In the genomic region with DNA sequence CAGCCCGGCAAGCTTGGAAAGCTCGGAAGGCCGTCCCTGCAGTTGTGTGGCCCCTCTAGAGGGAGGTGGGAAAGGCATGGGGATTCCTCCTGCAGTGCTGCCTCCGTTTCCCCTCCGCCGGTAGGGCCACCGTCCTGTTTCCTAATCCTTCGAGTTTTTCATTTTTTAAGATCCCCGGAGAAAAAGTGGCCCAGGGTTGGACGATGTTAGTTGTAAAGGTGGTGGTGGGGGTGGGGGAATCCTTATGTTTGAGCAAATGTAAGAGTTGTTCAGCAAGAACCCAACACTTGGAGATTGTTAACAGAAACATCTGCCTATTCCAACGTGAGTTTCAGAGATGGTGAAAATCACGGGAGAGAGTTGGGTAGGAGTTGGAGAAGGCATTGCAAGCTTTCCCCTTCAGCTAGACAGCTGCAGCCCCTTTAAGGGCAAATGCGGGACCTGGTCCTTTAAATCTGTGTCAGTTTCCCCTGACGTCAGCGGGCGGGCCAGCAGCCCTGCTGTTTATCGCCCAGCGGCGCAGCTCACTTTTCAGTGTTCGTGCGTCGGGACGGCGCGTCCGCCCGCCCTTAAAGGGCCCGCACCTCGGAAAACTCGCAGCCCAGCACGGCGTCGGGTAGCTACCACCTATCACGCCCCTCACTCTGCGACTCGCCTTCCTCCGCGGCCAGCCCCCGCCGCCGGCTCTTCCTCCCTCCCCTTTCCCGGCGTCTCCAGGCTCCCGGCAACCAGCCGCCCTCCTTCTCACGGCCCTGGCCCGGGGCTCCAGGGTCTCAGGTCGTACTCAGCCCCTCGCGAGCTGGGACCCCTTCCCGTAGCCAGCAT, we compare ENCODE assay signal across 8 cellular contexts. TPM values are rescaled to one million over a fixed set of nuclear protein-coding genes. Genes with fewer than 3 reads are reported as not detected.
A peak's percentile ranks its signal among the peaks of the same experiment; 100 is the strongest.
DNase-seq lines count a peak whose midpoint lies in the region; ATAC-seq and TF ChIP-seq lines count a peak whose summit lies in the region.

TSS of gene SIDT2 (plus strand) at position 534 of the 825 bp plus-strand sequence. CDS start 521 bp downstream, outside the sequence.

- H3F3A ChIP-seq in DOHH2 (ENCODE audit: control insufficient read depth, insufficient read depth) = peaks cover 7% of the 10 kb centered on the region
- peaks cover 28% of the 10 kb centered on the region for H3F3A ChIP-seq in GM23338 (replicated peaks; ENCODE audit: low read depth)

- H3K27me3 ChIP-seq in DOHH2 (ENCODE audit: control insufficient read depth, low read length) (no peaks in the 10 kb centered on the region), GM23338 (ENCODE audit: insufficient read depth) (no peaks in the 10 kb centered on the region), fibroblast of lung (ENCODE audit: control insufficient read depth, insufficient read depth, low read length) (no peaks in the 10 kb centered on the region)
- no peaks in the 10 kb centered on the region for H3K27me3 ChIP-seq in naive thymus-derived CD4-positive, alpha-beta T cell (ENCODE audit: control insufficient read depth in 2 of 2, insufficient read depth in 2 of 2, low read length in 2 of 2)

- H3K4me1 ChIP-seq in DOHH2 (ENCODE audit: control insufficient read depth, low read length) (peaks cover 34% of the 10 kb centered on the region), GM23338 (ENCODE audit: insufficient read depth) (peaks cover 25% of the 10 kb centered on the region), fibroblast of lung (ENCODE audit: control insufficient read depth, extremely low read depth, insufficient read depth, low read length) (peaks cover 9% of the 10 kb centered on the region)
- peaks cover 12 to 26% of the 10 kb centered on the region in 2 donors for H3K4me1 ChIP-seq in naive thymus-derived CD4-positive, alpha-beta T cell (ENCODE audit: control insufficient read depth in 2 of 2, insufficient read depth in 2 of 2, low read length in 2 of 2)

- CTCF ChIA-PET in RWPE1 (lab: Yijun Ruan, JAX) = interaction anchor here (1.1 kb wide), 1 partner anchor 298 kb away, joined by 5 read pairs; no protein-coding TSS in a partner anchor
- CTCF ChIA-PET in naive thymus-derived CD4-positive, alpha-beta T cell (lab: Charles Lee) = interaction anchor here (0.6 to 1.7 kb wide), 4 partner anchors 16 to 387 kb away, joined by 3 to 5 read pairs (median 4); partner anchors contain the start of gene APOA5

- TF ChIP-seq CTCF in DOHH2 (IDR thresholded peaks at IDR 0.05; ENCODE audit: low read depth, low read length, poor library complexity, severe bottlenecking) (no peak), GM23338 (conservative IDR thresholded peaks at IDR 0.05; ENCODE audit: low read depth in 2 of 2) (no peak), LNCaP clone FGC (IDR thresholded peaks at IDR 0.05; ENCODE audit: control insufficient read depth, extremely low read depth, insufficient read depth) (no peak), RWPE1 (conservative IDR thresholded peaks at IDR 0.05; ENCODE audit: low read depth) (no peak), fibroblast of lung (conservative IDR thresholded peaks at IDR 0.05 in 1 of 2, IDR thresholded peaks at IDR 0.05 in 1 of 2; ENCODE audit: low read depth in 1 of 2, low read length in 2 of 2) (no peak)

- H2AFZ ChIP-seq in GM23338 (peak within 1 kb of the TSS; percentile 69), fibroblast of lung (ENCODE audit: low read length) (peak within 1 kb of the TSS; percentile 68)

- H3K9me2 ChIP-seq in DOHH2 (replicated peaks; ENCODE audit: control insufficient read depth, low read length) (no peaks in the 10 kb centered on the region), GM23338 (ENCODE audit: insufficient read depth) (no peaks in the 10 kb centered on the region)

- H3K79me2 ChIP-seq in DOHH2 (ENCODE audit: control insufficient read depth, low read length) = peaks cover 3% of the 10 kb centered on the region; the same call in 1 of the 2 replicates
- H3K79me2 ChIP-seq in GM23338 (replicated peaks; ENCODE audit: insufficient read depth) = peaks cover 5% of the 10 kb centered on the region; the same call in 1 of the 2 replicates
- no peaks in the 10 kb centered on the region for H3K79me2 ChIP-seq in fibroblast of lung (ENCODE audit: control insufficient read depth, insufficient read depth, low read length)

- H4K20me1 ChIP-seq in DOHH2 (ENCODE audit: control insufficient read depth, insufficient read depth, low read depth, low read length) (no peaks in the 10 kb centered on the region), GM23338 (replicated peaks; ENCODE audit: insufficient read depth) (no peaks in the 10 kb centered on the region), fibroblast of lung (ENCODE audit: control insufficient read depth, extremely low read depth, insufficient read depth, low read length) (no peaks in the 10 kb centered on the region)

- peak within 1 kb of the TSS; percentile 88 for H3K27ac Mint-ChIP-seq in GM23338
- peak within 1 kb of the TSS; percentile 92 for H3K27ac Mint-ChIP-seq in activated T-helper 17 cell treated with anti-CD3 and anti-CD28 coated beads, Interleukin-2, amount 50 U/mL, for 72 hours
- H3K27ac Mint-ChIP-seq in naive thymus-derived CD4-positive, alpha-beta T cell = peak within 1 kb of the TSS; percentile 88 to 98 (median 96)
- peak within 1 kb of the TSS; percentile 98 for H3K27ac Mint-ChIP-seq in stimulated activated naive B cell treated with anti-CD40 and anti-IgM and Interleukin-4, amounts not matched to agents 10 μg/mL and 1 μg/mL and 100 μg/mL, for 72 hours

- H3K27ac ChIP-seq in DOHH2 (ENCODE audit: low read depth, low read length) (peak within 1 kb of the TSS; percentile 33), GM23338 (ENCODE audit: low read depth) (peak within 1 kb of the TSS; percentile 95), RWPE1 (peak within 1 kb of the TSS; percentile 78), fibroblast of lung (ENCODE audit: insufficient read depth, low read length) (peak within 1 kb of the TSS; percentile 85)
- peak within 1 kb of the TSS; percentile 85 for H3K27ac ChIP-seq in naive thymus-derived CD4-positive, alpha-beta T cell (ENCODE audit: low read depth, low read length)

- H3K9ac ChIP-seq in fibroblast of lung (ENCODE audit: insufficient read depth, low read length) = peak within 1 kb of the TSS; percentile 81

- peaks cover 26% of the 10 kb centered on the region for H3K4me1 Mint-ChIP-seq in GM23338
- peaks cover 25% of the 10 kb centered on the region for H3K4me1 Mint-ChIP-seq in activated T-helper 17 cell treated with anti-CD3 and anti-CD28 coated beads, Interleukin-2, amount 50 U/mL, for 72 hours
- H3K4me1 Mint-ChIP-seq in naive thymus-derived CD4-positive, alpha-beta T cell = peaks cover 26 to 42% (median 32%) of the 10 kb centered on the region in 7 donors
- H3K4me1 Mint-ChIP-seq in stimulated activated naive B cell treated with anti-CD40 and anti-IgM and Interleukin-4, amounts not matched to agents 10 μg/mL and 1 μg/mL and 100 μg/mL, for 72 hours = peaks cover 22 to 46% of the 10 kb centered on the region in 2 donors

- H3K4me3 Mint-ChIP-seq in GM23338 = peak within 1 kb of the TSS; percentile 95
- peak within 1 kb of the TSS; percentile 88 for H3K4me3 Mint-ChIP-seq in activated T-helper 17 cell treated with anti-CD3 and anti-CD28 coated beads, Interleukin-2, amount 50 U/mL, for 72 hours
- peak within 1 kb of the TSS; percentile 92 to 98 (median 94) for H3K4me3 Mint-ChIP-seq in naive thymus-derived CD4-positive, alpha-beta T cell
- peak within 1 kb of the TSS; percentile 98 for H3K4me3 Mint-ChIP-seq in stimulated activated naive B cell treated with anti-CD40 and anti-IgM and Interleukin-4, amounts not matched to agents 10 μg/mL and 1 μg/mL and 100 μg/mL, for 72 hours

- peak; percentile 86 for ATAC-seq in GM23338
- ATAC-seq in activated T-helper 17 cell treated with anti-CD3 and anti-CD28 coated beads, Interleukin-2, amount 50 U/mL, for 72 hours (replicated peaks) = peak; percentile 97
- ATAC-seq in naive thymus-derived CD4-positive, alpha-beta T cell = peak; percentile 94
- ATAC-seq in stimulated activated naive B cell treated with anti-CD40 and anti-IgM and Interleukin-4, amounts not matched to agents 10 μg/mL and 1 μg/mL and 100 μg/mL, for 72 hours (replicated peaks) = peak; percentile 94 to 96

- H3K4me3 ChIP-seq in DOHH2 (ENCODE audit: low read length) (peak within 1 kb of the TSS; percentile 97), GM23338 (peak within 1 kb of the TSS; percentile 95), LNCaP clone FGC (ENCODE audit: low read depth, low read length) (peak within 1 kb of the TSS; percentile 67), fibroblast of lung (replicated peaks in 1 of 4; ENCODE audit: control extremely low read depth in 1 of 4, insufficient read depth in 1 of 4, low read depth in 3 of 4, low read length in 4 of 4) (peak within 1 kb of the TSS; percentile 65 to 83 (median 72))
- H3K4me3 ChIP-seq in naive thymus-derived CD4-positive, alpha-beta T cell (ENCODE audit: low read length) = peak within 1 kb of the TSS; percentile 87

- H3K36me3 Mint-ChIP-seq in GM23338 (ENCODE audit: low read depth) = peaks cover 2% of the 10 kb centered on the region; the same call in 2 of the 3 replicates
- H3K36me3 Mint-ChIP-seq in activated T-helper 17 cell treated with anti-CD3 and anti-CD28 coated beads, Interleukin-2, amount 50 U/mL, for 72 hours (ENCODE audit: low read depth) = peaks cover under 1% of the 10 kb centered on the region
- peaks cover 0 to 2% (median 0%) of the 10 kb centered on the region in 5 donors for H3K36me3 Mint-ChIP-seq in naive thymus-derived CD4-positive, alpha-beta T cell
- peaks cover 14 to 16% of the 10 kb centered on the region in 2 donors for H3K36me3 Mint-ChIP-seq in stimulated activated naive B cell treated with anti-CD40 and anti-IgM and Interleukin-4, amounts not matched to agents 10 μg/mL and 1 μg/mL and 100 μg/mL, for 72 hours

- peak within 1 kb of the TSS; percentile 98 for H3K4me2 ChIP-seq in DOHH2 (ENCODE audit: low read length)
- peak within 1 kb of the TSS; percentile 97 for H3K4me2 ChIP-seq in GM23338
- peak within 1 kb of the TSS; percentile 91 for H3K4me2 ChIP-seq in fibroblast of lung (ENCODE audit: extremely low read depth, insufficient read depth, low read length)

- DNase-seq in GM23338 (ENCODE audit: low spot score) (peak; percentile 98), LNCaP clone FGC (ENCODE audit: low read depth) (peak; percentile 63), RWPE1 (ENCODE audit: low spot score) (peak; percentile 83), fibroblast of lung (ENCODE audit: low read depth in 2 of 2) (peak; percentile 93 to 94)
- DNase-seq in naive thymus-derived CD4-positive, alpha-beta T cell = peak; percentile 75 to 89 (median 87)
- DNase-seq in stimulated activated naive B cell treated with anti-CD40 and anti-IgM and Interleukin-4, amounts not matched to agents 10 μg/mL and 1 μg/mL and 100 μg/mL, for 72 hours = peak; percentile 85

- H3K27me3 Mint-ChIP-seq in GM23338 (ENCODE audit: insufficient read depth, low read depth, poor library complexity) = peaks cover 17% of the 10 kb centered on the region
- H3K27me3 Mint-ChIP-seq in activated T-helper 17 cell treated with anti-CD3 and anti-CD28 coated beads, Interleukin-2, amount 50 U/mL, for 72 hours = no peaks in the 10 kb centered on the region
- no peaks in the 10 kb centered on the region for H3K27me3 Mint-ChIP-seq in naive thymus-derived CD4-positive, alpha-beta T cell
- H3K27me3 Mint-ChIP-seq in stimulated activated naive B cell treated with anti-CD40 and anti-IgM and Interleukin-4, amounts not matched to agents 10 μg/mL and 1 μg/mL and 100 μg/mL, for 72 hours = no peaks in the 10 kb centered on the region

- H3K36me3 ChIP-seq in DOHH2 (ENCODE audit: control insufficient read depth, low read length) (0 out of 2 replicates have a peak, but pooled peaks cover 8% of the 10 kb centered on the region), GM23338 (ENCODE audit: insufficient read depth) (no peaks in the 10 kb centered on the region), fibroblast of lung (ENCODE audit: control insufficient read depth, insufficient read depth, low read length) (peaks cover 5% of the 10 kb centered on the region)
- peaks cover 0 to 11% (median 0%) of the 10 kb centered on the region in 3 experiments for H3K36me3 ChIP-seq in naive thymus-derived CD4-positive, alpha-beta T cell (ENCODE audit: control insufficient read depth in 2 of 3, insufficient read depth in 3 of 3, low read length in 3 of 3)

- POLR2A ChIA-PET in RWPE1 (lab: Yijun Ruan, JAX; ENCODE audit: low non-redundant PET) = interaction anchor here (0.6 kb wide), 1 partner anchor 8 kb away, joined by 12 read pairs; no protein-coding TSS in a partner anchor
- POLR2A ChIA-PET in naive thymus-derived CD4-positive, alpha-beta T cell (lab: Charles Lee) = interaction anchor here (0.5 to 4.7 kb wide), 13 partner anchors 8 to 812 kb away, joined by 3 to 42 read pairs (median 4); partner anchors contain the start of genes BUD13, CEP164, PAFAH1B2 and PCSK7

- no peaks in the 10 kb centered on the region for H3K9me3 Mint-ChIP-seq in GM23338
- no peaks in the 10 kb centered on the region for H3K9me3 Mint-ChIP-seq in activated T-helper 17 cell treated with anti-CD3 and anti-CD28 coated beads, Interleukin-2, amount 50 U/mL, for 72 hours
- no peaks in the 10 kb centered on the region for H3K9me3 Mint-ChIP-seq in naive thymus-derived CD4-positive, alpha-beta T cell
- no peaks in the 10 kb centered on the region for H3K9me3 Mint-ChIP-seq in stimulated activated naive B cell treated with anti-CD40 and anti-IgM and Interleukin-4, amounts not matched to agents 10 μg/mL and 1 μg/mL and 100 μg/mL, for 72 hours

- intact Hi-C loops in naive thymus-derived CD4-positive, alpha-beta T cell (cut with micrococcal nuclease) = loop anchor here (1.0 to 10.0 kb wide), 12 partner anchors 18 to 406 kb away; partner anchors contain the start of genes PAFAH1B2 (in 2 of the 2), BUD13 (in 1 of the 2), CEP164 (in 1 of the 2) and PCSK7 (in 1 of the 2)

- H3K9me3 ChIP-seq in DOHH2 (ENCODE audit: control insufficient read depth, insufficient read depth, low read length) (no peaks in the 10 kb centered on the region), fibroblast of lung (ENCODE audit: control insufficient read depth, insufficient read depth, low read depth, low read length) (no peaks in the 10 kb centered on the region)
- H3K9me3 ChIP-seq in naive thymus-derived CD4-positive, alpha-beta T cell (ENCODE audit: control insufficient read depth in 2 of 3, low read length in 3 of 3) = no peaks in the 10 kb centered on the region

RNA-seq across cellular contexts. Expression of gene SIDT2, which starts in this region (rescaled TPM):
- 11.3 and 12.1 TPM in 2 replicates for total RNA-seq in GM23338 (2014; rRNA removed; shearing (Covaris generic))
- 7.5 and 9.2 TPM in 2 replicates for polyA plus RNA-seq in GM23338 (2016; fragmentation: Nextera tagmentation; extraction: Ambion mirVana)
- 10 to 100 TPM; 25.0 to 43.9 TPM for total RNA-seq in activated T-helper 17 cell treated with anti-CD3 and anti-CD28 coated beads, Interleukin-2, amount 50 U/mL, for 72 hours
- total RNA-seq in fibroblast of lung = 10.3 and 23.5 TPM in 2 replicates
- 24.3 and 27.2 TPM in 2 replicates for polyA plus RNA-seq in fibroblast of lung
- polyA plus RNA-seq in fibroblast of lung (2012) = 32.9 and 42.1 TPM in 2 replicates
- 219 and 284 TPM in 2 replicates for polyA minus RNA-seq in fibroblast of lung (ENCODE audit: low replicate concordance)
- 100 to 1,000 TPM in 2 of 5 experiments, 10 to 100 TPM in 3; 31.7 to 187 (median 60.5) TPM for total RNA-seq in naive thymus-derived CD4-positive, alpha-beta T cell
- 1 to 10 TPM; 2.3 to 3.1 TPM for polyA plus RNA-seq in naive thymus-derived CD4-positive, alpha-beta T cell

Comparison
In these comparisons a context has a peak if more than half of its experiments do, and no peak if none do; other contexts are left out.
1. Peak in every context shown above with its lines: DNase-seq, ATAC-seq, H3K4me3 ChIP-seq and H3K27ac ChIP-seq.
2. H3K27ac ChIP-seq: peak in every context shown above with its lines; median percentile 95 in GM23338; 85 in fibroblast of lung; 85 in naive thymus-derived CD4-positive, alpha-beta T cell; 78 in RWPE1; 33 in DOHH2.